In genomic region chr14:50532502-50533313, GRCh38 we compare ENCODE assay signal across 1 cellular context.
TF ChIP-seq lines count a peak whose summit lies in the region.

Gene MAP4K5 (minus strand): TSS chr14:50532569. CDS start chr14:50532049, 520 bp downstream.

TF ChIP-seq in HepG2, 621 proteins besides CTCF, POLR2A, EP300 and RAD21 (continued from another document and continues in another):
- TF ChIP-seq BATF2 (CRISPR knock-in tag; IDR thresholded peaks at IDR 0.05), result 0 out of 2 replicates have a peak, but pooled peaks have one; percentile 50
- no peak for TF ChIP-seq HOXA9 (CRISPR knock-in tag; IDR thresholded peaks at IDR 0.05; ENCODE audit: borderline replicate concordance)
- TF ChIP-seq MBD4 (IDR thresholded peaks at IDR 0.05; ENCODE audit: borderline replicate concordance, low read length), result no peak
- TF ChIP-seq ZNF607 (CRISPR knock-in tag; IDR thresholded peaks at IDR 0.05; ENCODE audit: borderline replicate concordance), result no peak
- TF ChIP-seq FOXA3 (CRISPR knock-in tag; IDR thresholded peaks at IDR 0.05), result peak; percentile 32; the same call in 1 of the 2 replicates
- TF ChIP-seq SRSF9 (IDR thresholded peaks at IDR 0.05; ENCODE audit: borderline replicate concordance, insufficient read depth, low read depth, low read length, poor library complexity, severe bottlenecking), result no peak
- no peak for TF ChIP-seq ZNF275 (CRISPR knock-in tag; IDR thresholded peaks at IDR 0.05; ENCODE audit: borderline replicate concordance)
- no peak for TF ChIP-seq ZNF549 (CRISPR knock-in tag; IDR thresholded peaks at IDR 0.05)
- TF ChIP-seq ZNF891 (CRISPR knock-in tag; IDR thresholded peaks at IDR 0.05), result peak; percentile 33; the same call in 1 of the 2 replicates
- TF ChIP-seq PCBP1 (IDR thresholded peaks at IDR 0.05; ENCODE audit: borderline replicate concordance, low read depth, low read length), result no peak
- TF ChIP-seq ZBTB38 (CRISPR knock-in tag; IDR thresholded peaks at IDR 0.05), result no peak
- TF ChIP-seq ZNF589 (CRISPR knock-in tag; conservative IDR thresholded peaks at IDR 0.05), result 0 out of 2 replicates have a peak, but pooled peaks have one; percentile 56
- TF ChIP-seq ZNF703 (CRISPR knock-in tag; IDR thresholded peaks at IDR 0.05; ENCODE audit: borderline replicate concordance), result no peak
- TF ChIP-seq ZNF44 (CRISPR knock-in tag; IDR thresholded peaks at IDR 0.05), result no peak; the same call in 1 of the 2 replicates
- TF ChIP-seq ZNF331 (CRISPR knock-in tag; IDR thresholded peaks at IDR 0.05), result peak; percentile 64; the same call in 1 of the 2 replicates
- TF ChIP-seq ZBTB1 (CRISPR knock-in tag; IDR thresholded peaks at IDR 0.05; ENCODE audit: borderline replicate concordance), result no peak
- no peak for TF ChIP-seq KDM5A (IDR thresholded peaks at IDR 0.05; ENCODE audit: borderline replicate concordance, low read length)
- TF ChIP-seq ATRX (CRISPR knock-in tag; IDR thresholded peaks at IDR 0.05; ENCODE audit: borderline replicate concordance), result no peak
- TF ChIP-seq NR2F6 (IDR thresholded peaks at IDR 0.05), result no peak
- TF ChIP-seq NR2F6 (CRISPR knock-in tag; IDR thresholded peaks at IDR 0.05), result 0 out of 2 replicates have a peak, but pooled peaks have one; percentile 5
- peak; percentile 57 for TF ChIP-seq ASH2L (IDR thresholded peaks at IDR 0.05; ENCODE audit: insufficient read length, low read depth, low read length)
- TF ChIP-seq PITX1 (CRISPR knock-in tag; IDR thresholded peaks at IDR 0.05), result no peak
- TF ChIP-seq MTA1 (CRISPR knock-in tag; IDR thresholded peaks at IDR 0.05; ENCODE audit: borderline replicate concordance), result peak; percentile 85; the same call in 1 of the 2 replicates
- TF ChIP-seq ZNF414 (CRISPR knock-in tag; IDR thresholded peaks at IDR 0.05), result no peak
- no peak for TF ChIP-seq PCBP2 (optimal IDR thresholded peaks at IDR 0.05; ENCODE audit: low read depth, low read length, poor library complexity, severe bottlenecking)
- no peak for TF ChIP-seq KLF9 (CRISPR knock-in tag; IDR thresholded peaks at IDR 0.05; ENCODE audit: low read depth)
- no peak for TF ChIP-seq STAT5B (CRISPR knock-in tag; IDR thresholded peaks at IDR 0.05)
- TF ChIP-seq ZNF546 (CRISPR knock-in tag; conservative IDR thresholded peaks at IDR 0.05), result no peak
- TF ChIP-seq ZNF264 (CRISPR knock-in tag; IDR thresholded peaks at IDR 0.05), result 0 out of 2 replicates have a peak, but pooled peaks have one; percentile 16
- TF ChIP-seq ELF1 (CRISPR knock-in tag; IDR thresholded peaks at IDR 0.05), result peak; percentile 12
- no peak for TF ChIP-seq CEBPB (IDR thresholded peaks at IDR 0.05; ENCODE audit: borderline replicate concordance, low read depth, low read length)
- TF ChIP-seq FOXK2 (IDR thresholded peaks at IDR 0.05), result no peak
- TF ChIP-seq HMGXB4 (CRISPR knock-in tag; IDR thresholded peaks at IDR 0.05; ENCODE audit: borderline replicate concordance in 1 of 2, low read depth in 1 of 2), result peak; percentile 94 to 96
- TF ChIP-seq ZFP36 (IDR thresholded peaks at IDR 0.05; ENCODE audit: borderline replicate concordance, low read depth, low read length, partially characterized antibody), result no peak
- no peak for TF ChIP-seq CCAR2 (optimal IDR thresholded peaks at IDR 0.05; ENCODE audit: low read depth, low read length)
- 0 out of 2 replicates have a peak, but pooled peaks have one; percentile 37 for TF ChIP-seq KLF12 (CRISPR knock-in tag; IDR thresholded peaks at IDR 0.05; ENCODE audit: borderline replicate concordance)
- no peak for TF ChIP-seq PHF5A (CRISPR knock-in tag; IDR thresholded peaks at IDR 0.05; ENCODE audit: low read depth, unreplicated experiment)
- no peak for TF ChIP-seq XBP1 (CRISPR knock-in tag; IDR thresholded peaks at IDR 0.05)
- no peak for TF ChIP-seq USF2 (IDR thresholded peaks at IDR 0.05; ENCODE audit: low read depth, low read length)
- TF ChIP-seq USF2 (CRISPR knock-in tag; IDR thresholded peaks at IDR 0.05; ENCODE audit: borderline replicate concordance), result no peak; the same call in 1 of the 2 replicates
- no peak for TF ChIP-seq HNRNPH1 (optimal IDR thresholded peaks at IDR 0.05; ENCODE audit: low read depth, low read length)
- no peak for TF ChIP-seq ZNF383 (CRISPR knock-in tag; IDR thresholded peaks at IDR 0.05; ENCODE audit: borderline replicate concordance)
- TF ChIP-seq ZNF251 (CRISPR knock-in tag; IDR thresholded peaks at IDR 0.05), result 0 out of 2 replicates have a peak, but pooled peaks have one; percentile 59
- TF ChIP-seq RORA (CRISPR knock-in tag; IDR thresholded peaks at IDR 0.05), result no peak
- no peak for TF ChIP-seq ZNF263 (CRISPR knock-in tag; IDR thresholded peaks at IDR 0.05)
- no peak for TF ChIP-seq ZUFSP (CRISPR knock-in tag; IDR thresholded peaks at IDR 0.05; ENCODE audit: borderline replicate concordance)
- TF ChIP-seq PHF20 (CRISPR knock-in tag; IDR thresholded peaks at IDR 0.05), result no peak
- peak; percentile 88 for TF ChIP-seq ZNF18 (CRISPR knock-in tag; IDR thresholded peaks at IDR 0.05; ENCODE audit: insufficient replicate concordance)
- TF ChIP-seq SNAI1 (CRISPR knock-in tag; IDR thresholded peaks at IDR 0.05; ENCODE audit: borderline replicate concordance), result no peak
- no peak for TF ChIP-seq ZSCAN22 (CRISPR knock-in tag; IDR thresholded peaks at IDR 0.05)
- 0 out of 2 replicates have a peak, but pooled peaks have one; percentile 46 for TF ChIP-seq ZNF674 (CRISPR knock-in tag; IDR thresholded peaks at IDR 0.05; ENCODE audit: low read depth)
- peak in 1 of 2 experiments; percentile 41; a peak in 2 of 4 replicates for TF ChIP-seq ATF4 (CRISPR knock-in tag; IDR thresholded peaks at IDR 0.05)
- TF ChIP-seq ZNF557 (CRISPR knock-in tag; IDR thresholded peaks at IDR 0.05), result no peak
- no peak for TF ChIP-seq FOSL1 (CRISPR knock-in tag; IDR thresholded peaks at IDR 0.05; ENCODE audit: borderline replicate concordance)
- no peak for TF ChIP-seq NFYC (CRISPR knock-in tag; IDR thresholded peaks at IDR 0.05)
- TF ChIP-seq SUZ12 (IDR thresholded peaks at IDR 0.05; ENCODE audit: low read depth, low read length), result no peak
- TF ChIP-seq DMTF1 (CRISPR knock-in tag; IDR thresholded peaks at IDR 0.05), result peak; percentile 80; the same call in 1 of the 2 replicates
- TF ChIP-seq ZNF180 (CRISPR knock-in tag; IDR thresholded peaks at IDR 0.05; ENCODE audit: borderline replicate concordance, low read depth), result no peak
- 0 out of 2 replicates have a peak, but pooled peaks have one; percentile 34 for TF ChIP-seq THAP11 (CRISPR knock-in tag; IDR thresholded peaks at IDR 0.05)
- 0 out of 2 replicates have a peak, but pooled peaks have one; percentile 71 for TF ChIP-seq THYN1 (CRISPR knock-in tag; IDR thresholded peaks at IDR 0.05; ENCODE audit: borderline replicate concordance, low read depth)
- TF ChIP-seq SIX1 (CRISPR knock-in tag; IDR thresholded peaks at IDR 0.05; ENCODE audit: borderline replicate concordance), result no peak
